In the genomic region with DNA sequence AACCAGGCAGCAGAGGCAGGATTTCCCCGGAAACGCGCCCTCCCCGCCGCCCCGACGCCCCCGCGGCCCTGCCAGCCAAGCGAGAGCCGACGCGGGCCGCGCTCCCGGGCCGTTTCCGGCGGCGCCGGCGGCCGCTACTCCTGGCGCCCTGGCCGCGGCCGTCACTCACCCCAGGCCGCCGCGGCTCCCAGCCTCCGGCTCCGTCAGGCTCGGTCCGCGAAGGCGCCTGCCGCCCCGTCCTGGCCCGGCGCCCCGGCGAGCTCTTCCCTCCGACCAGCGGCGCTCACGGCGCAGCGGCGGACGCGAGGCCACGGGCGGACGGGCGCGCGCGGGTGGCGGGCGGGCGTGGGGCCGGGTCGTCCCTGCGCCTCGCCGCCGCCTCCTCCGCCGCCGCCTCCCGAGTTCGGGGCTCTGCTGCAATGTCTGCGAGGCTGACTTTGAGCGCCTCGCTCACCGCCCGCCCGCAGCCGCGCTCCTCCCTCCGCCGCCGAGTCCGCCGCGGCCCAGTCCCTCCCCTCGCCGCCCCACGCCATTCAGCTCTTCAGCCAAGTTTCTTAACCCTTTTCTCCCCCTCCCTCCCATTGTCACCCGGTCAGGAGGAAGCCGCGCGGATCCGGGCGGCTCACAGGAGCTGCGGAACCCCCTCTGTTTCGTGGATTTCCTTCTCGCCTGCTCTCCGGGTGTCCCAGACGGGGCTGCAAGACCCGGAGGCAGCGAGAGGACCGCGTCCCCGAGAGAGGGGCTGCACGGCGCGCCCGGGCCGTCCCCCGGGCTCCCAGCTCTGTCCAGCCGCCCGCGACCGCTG, we compare ENCODE assay signal across 1 cellular context.
TF ChIP-seq lines count a peak whose summit lies in the region.

NRIP1 (minus strand) TSS at position 425 of the 805 bp plus-strand sequence. CDS start 96,808 bp downstream, outside the sequence.

TF ChIP-seq in HepG2, 621 proteins besides CTCF, POLR2A, EP300 and RAD21 (continued from another document and continues in another):
- TF ChIP-seq ZNF784 (CRISPR knock-in tag; IDR thresholded peaks at IDR 0.05; ENCODE audit: borderline replicate concordance): no peak
- TF ChIP-seq MXD1 (CRISPR knock-in tag; IDR thresholded peaks at IDR 0.05): no peak; the same call in 1 of the 2 replicates
- TF ChIP-seq GPN1 (CRISPR knock-in tag; IDR thresholded peaks at IDR 0.05; ENCODE audit: borderline replicate concordance): no peak; the same call in 1 of the 2 replicates
- TF ChIP-seq ZSCAN12 (CRISPR knock-in tag; IDR thresholded peaks at IDR 0.05): no peak
- TF ChIP-seq FOSL1 (CRISPR knock-in tag; IDR thresholded peaks at IDR 0.05; ENCODE audit: borderline replicate concordance): no peak
- peak; percentile 64 for TF ChIP-seq ARID4A (CRISPR knock-in tag; IDR thresholded peaks at IDR 0.05; ENCODE audit: borderline replicate concordance)
- TF ChIP-seq, protein P1, sequence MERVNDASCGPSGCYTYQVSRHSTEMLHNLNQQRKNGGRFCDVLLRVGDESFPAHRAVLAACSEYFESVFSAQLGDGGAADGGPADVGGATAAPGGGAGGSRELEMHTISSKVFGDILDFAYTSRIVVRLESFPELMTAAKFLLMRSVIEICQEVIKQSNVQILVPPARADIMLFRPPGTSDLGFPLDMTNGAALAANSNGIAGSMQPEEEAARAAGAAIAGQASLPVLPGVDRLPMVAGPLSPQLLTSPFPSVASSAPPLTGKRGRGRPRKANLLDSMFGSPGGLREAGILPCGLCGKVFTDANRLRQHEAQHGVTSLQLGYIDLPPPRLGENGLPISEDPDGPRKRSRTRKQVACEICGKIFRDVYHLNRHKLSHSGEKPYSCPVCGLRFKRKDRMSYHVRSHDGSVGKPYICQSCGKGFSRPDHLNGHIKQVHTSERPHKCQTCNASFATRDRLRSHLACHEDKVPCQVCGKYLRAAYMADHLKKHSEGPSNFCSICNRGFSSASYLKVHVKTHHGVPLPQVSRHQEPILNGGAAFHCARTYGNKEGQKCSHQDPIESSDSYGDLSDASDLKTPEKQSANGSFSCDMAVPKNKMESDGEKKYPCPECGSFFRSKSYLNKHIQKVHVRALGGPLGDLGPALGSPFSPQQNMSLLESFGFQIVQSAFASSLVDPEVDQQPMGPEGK (CRISPR knock-in tag; IDR thresholded peaks at IDR 0.05): peak; percentile 61; the same call in 1 of the 2 replicates
- TF ChIP-seq, protein P2, sequence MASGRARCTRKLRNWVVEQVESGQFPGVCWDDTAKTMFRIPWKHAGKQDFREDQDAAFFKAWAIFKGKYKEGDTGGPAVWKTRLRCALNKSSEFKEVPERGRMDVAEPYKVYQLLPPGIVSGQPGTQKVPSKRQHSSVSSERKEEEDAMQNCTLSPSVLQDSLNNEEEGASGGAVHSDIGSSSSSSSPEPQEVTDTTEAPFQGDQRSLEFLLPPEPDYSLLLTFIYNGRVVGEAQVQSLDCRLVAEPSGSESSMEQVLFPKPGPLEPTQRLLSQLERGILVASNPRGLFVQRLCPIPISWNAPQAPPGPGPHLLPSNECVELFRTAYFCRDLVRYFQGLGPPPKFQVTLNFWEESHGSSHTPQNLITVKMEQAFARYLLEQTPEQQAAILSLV (CRISPR knock-in tag; IDR thresholded peaks at IDR 0.05; ENCODE audit: borderline replicate concordance): no peak
- TF ChIP-seq, protein P3, sequence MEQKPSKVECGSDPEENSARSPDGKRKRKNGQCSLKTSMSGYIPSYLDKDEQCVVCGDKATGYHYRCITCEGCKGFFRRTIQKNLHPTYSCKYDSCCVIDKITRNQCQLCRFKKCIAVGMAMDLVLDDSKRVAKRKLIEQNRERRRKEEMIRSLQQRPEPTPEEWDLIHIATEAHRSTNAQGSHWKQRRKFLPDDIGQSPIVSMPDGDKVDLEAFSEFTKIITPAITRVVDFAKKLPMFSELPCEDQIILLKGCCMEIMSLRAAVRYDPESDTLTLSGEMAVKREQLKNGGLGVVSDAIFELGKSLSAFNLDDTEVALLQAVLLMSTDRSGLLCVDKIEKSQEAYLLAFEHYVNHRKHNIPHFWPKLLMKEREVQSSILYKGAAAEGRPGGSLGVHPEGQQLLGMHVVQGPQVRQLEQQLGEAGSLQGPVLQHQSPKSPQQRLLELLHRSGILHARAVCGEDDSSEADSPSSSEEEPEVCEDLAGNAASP (CRISPR knock-in tag; IDR thresholded peaks at IDR 0.05; ENCODE audit: borderline replicate concordance): peak; percentile 41; the same call in 1 of the 2 replicates
- TF ChIP-seq AHR (CRISPR knock-in tag; IDR thresholded peaks at IDR 0.05): no peak
- peak; percentile 50; the same call in 1 of the 2 replicates for TF ChIP-seq ARID5B (CRISPR knock-in tag; IDR thresholded peaks at IDR 0.05)
- no peak for TF ChIP-seq BRF2 (CRISPR knock-in tag; IDR thresholded peaks at IDR 0.05)
- no peak for TF ChIP-seq HMGA1 (CRISPR knock-in tag; conservative IDR thresholded peaks at IDR 0.05)
- TF ChIP-seq SIN3B (IDR thresholded peaks at IDR 0.05; ENCODE audit: low read length): no peak
- TF ChIP-seq NR2C2 (CRISPR knock-in tag; IDR thresholded peaks at IDR 0.05; ENCODE audit: borderline replicate concordance): no peak
- TF ChIP-seq ZBTB20 (CRISPR knock-in tag; IDR thresholded peaks at IDR 0.05; ENCODE audit: borderline replicate concordance, low read depth): no peak
- TF ChIP-seq MAZ (IDR thresholded peaks at IDR 0.05; ENCODE audit: borderline replicate concordance, low read depth, low read length): peak; percentile 29; the same call in 1 of the 2 replicates
- no peak; the same call in 1 of the 2 replicates for TF ChIP-seq MAZ (CRISPR knock-in tag; IDR thresholded peaks at IDR 0.05; ENCODE audit: low read depth)
- no peak for TF ChIP-seq JUN (CRISPR knock-in tag; IDR thresholded peaks at IDR 0.05)
- no peak for TF ChIP-seq TCF7 (IDR thresholded peaks at IDR 0.05; ENCODE audit: low read depth)
- TF ChIP-seq CCDC6 (CRISPR knock-in tag; IDR thresholded peaks at IDR 0.05): peak; percentile 68; the same call in 1 of the 2 replicates
- TF ChIP-seq ARNTL (CRISPR knock-in tag; IDR thresholded peaks at IDR 0.05): peak; percentile 52; the same call in 1 of the 2 replicates
- no peak for TF ChIP-seq SALL2 (CRISPR knock-in tag; IDR thresholded peaks at IDR 0.05)
- no peak for TF ChIP-seq ZNF737 (CRISPR knock-in tag; IDR thresholded peaks at IDR 0.05; ENCODE audit: borderline replicate concordance)
- no peak for TF ChIP-seq RFX3 (CRISPR knock-in tag; IDR thresholded peaks at IDR 0.05)
- no peak for TF ChIP-seq ZNF33A (CRISPR knock-in tag; IDR thresholded peaks at IDR 0.05; ENCODE audit: borderline replicate concordance)
- peak; percentile 31 for TF ChIP-seq MED8 (CRISPR knock-in tag; IDR thresholded peaks at IDR 0.05; ENCODE audit: insufficient replicate concordance)
- no peak for TF ChIP-seq ZNF879 (CRISPR knock-in tag; IDR thresholded peaks at IDR 0.05)
- TF ChIP-seq ZBTB14 (CRISPR knock-in tag; IDR thresholded peaks at IDR 0.05): no peak
- TF ChIP-seq, protein P4, sequence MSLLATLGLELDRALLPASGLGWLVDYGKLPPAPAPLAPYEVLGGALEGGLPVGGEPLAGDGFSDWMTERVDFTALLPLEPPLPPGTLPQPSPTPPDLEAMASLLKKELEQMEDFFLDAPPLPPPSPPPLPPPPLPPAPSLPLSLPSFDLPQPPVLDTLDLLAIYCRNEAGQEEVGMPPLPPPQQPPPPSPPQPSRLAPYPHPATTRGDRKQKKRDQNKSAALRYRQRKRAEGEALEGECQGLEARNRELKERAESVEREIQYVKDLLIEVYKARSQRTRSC (CRISPR knock-in tag; IDR thresholded peaks at IDR 0.05; ENCODE audit: low read depth): no peak
- no peak; the same call in 1 of the 2 replicates for TF ChIP-seq SKIL (CRISPR knock-in tag; IDR thresholded peaks at IDR 0.05; ENCODE audit: borderline replicate concordance)
- no peak for TF ChIP-seq LCORL (IDR thresholded peaks at IDR 0.05)
- TF ChIP-seq LCORL (CRISPR knock-in tag; IDR thresholded peaks at IDR 0.05): no peak
